ENCODE assay signal across 20 cellular contexts in the genomic region with DNA sequence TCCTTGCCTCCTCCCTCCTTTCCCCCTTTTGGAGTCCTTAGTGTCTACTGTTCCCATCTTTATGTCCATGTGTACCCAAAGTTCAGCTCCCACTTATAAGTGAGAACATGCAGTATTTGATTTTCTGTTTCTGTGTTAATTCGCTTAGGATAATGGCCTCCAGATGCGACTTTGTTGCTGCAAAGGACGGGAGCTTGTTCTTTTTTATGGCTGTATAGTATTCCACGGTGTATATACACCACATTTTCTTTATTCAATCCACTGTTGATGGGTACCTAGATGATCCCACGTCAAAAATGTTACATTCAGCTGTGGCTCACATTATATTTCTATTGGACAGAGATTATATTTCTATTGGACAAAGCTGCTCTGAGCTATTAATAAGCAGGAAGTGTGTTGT.
"Had no signal": no experiment of that assay in that cellular context is flagged by ENCODE, and none has a peak within 500 bp of the region (broad histone marks: within the 10 kb centered on the region; RNA-seq: fewer than 3 reads in every experiment).

No MANE protein-coding gene starts in this region.

- H3K9me3 Mint-ChIP-seq: naive thymus-derived CD8-positive, alpha-beta T cell; natural killer cell treated with Interleukin-12 subunit alpha and Interleukin-12 subunit beta and Interleukin-15 and Interleukin-18, amount 100 ng/mL, for 72 hours; nephron progenitor cell; neural crest cell; stimulated activated memory B cell treated with anti-CD40 and anti-IgM and Interleukin-4, amounts not matched to agents 10 μg/mL and 1 μg/mL and 100 μg/mL, for 72 hours; stimulated activated naive CD8-positive, alpha-beta T cell treated with anti-CD3 and anti-CD28 coated beads, Interleukin-15, Interleukin-2, amounts not matched to agents 100 ng/mL and 50 ng/mL, for 24 hours had no signal

- FAIRE-seq: urothelium cell line had no signal

- H3K4me2 ChIP-seq: smooth muscle cell had no signal

- H3K27me3 Mint-ChIP-seq: stimulated activated memory B cell treated with anti-CD40 and anti-IgM and Interleukin-4, amounts not matched to agents 10 μg/mL and 1 μg/mL and 100 μg/mL, for 72 hours; stimulated activated naive CD8-positive, alpha-beta T cell treated with anti-CD3 and anti-CD28 coated beads, Interleukin-15, Interleukin-2, amounts not matched to agents 100 ng/mL and 50 ng/mL, for 24 hours had no signal

- H3K4me1 Mint-ChIP-seq: stimulated activated memory B cell treated with anti-CD40 and anti-IgM and Interleukin-4, amounts not matched to agents 10 μg/mL and 1 μg/mL and 100 μg/mL, for 72 hours had no signal

- H3K4me3 Mint-ChIP-seq: naive thymus-derived CD8-positive, alpha-beta T cell; natural killer cell treated with Interleukin-12 subunit alpha and Interleukin-12 subunit beta and Interleukin-15 and Interleukin-18, amount 100 ng/mL, for 72 hours; nephron progenitor cell; neural crest cell; stimulated activated memory B cell treated with anti-CD40 and anti-IgM and Interleukin-4, amounts not matched to agents 10 μg/mL and 1 μg/mL and 100 μg/mL, for 72 hours; stimulated activated naive CD8-positive, alpha-beta T cell treated with anti-CD3 and anti-CD28 coated beads, Interleukin-15, Interleukin-2, amounts not matched to agents 100 ng/mL and 50 ng/mL, for 24 hours had no signal

- H3K27ac ChIP-seq: neutrophil, pancreas, prostate gland, right atrium auricular region, skin epidermis, spleen, stomach, thoracic aorta, thyroid gland, tibial nerve, upper lobe of left lung, vagina had no signal

- H3K4me1 ChIP-seq: pancreas, prostate gland, right atrium auricular region, thyroid gland, vagina had no signal

- H3K27me3 ChIP-seq: neutrophil, pancreas, right atrium auricular region, thyroid gland, tibial nerve, upper lobe of left lung, vagina had no signal

- H3K9me3 ChIP-seq: neutrophil, pancreas, prostate gland, right atrium auricular region, spleen, stomach, thoracic aorta, thyroid gland, tibial nerve, upper lobe of left lung, vagina had no signal

- H3K4me3 ChIP-seq: pancreas, prostate gland, right atrium auricular region, skin epidermis, smooth muscle cell, spleen, stomach, thoracic aorta, thyroid gland, tibial nerve, upper lobe of left lung, vagina had no signal

- H3K36me3 Mint-ChIP-seq: naive thymus-derived CD8-positive, alpha-beta T cell; natural killer cell treated with Interleukin-12 subunit alpha and Interleukin-12 subunit beta and Interleukin-15 and Interleukin-18, amount 100 ng/mL, for 72 hours; stimulated activated memory B cell treated with anti-CD40 and anti-IgM and Interleukin-4, amounts not matched to agents 10 μg/mL and 1 μg/mL and 100 μg/mL, for 72 hours had no signal

- H3K27ac Mint-ChIP-seq: natural killer cell treated with Interleukin-12 subunit alpha and Interleukin-12 subunit beta and Interleukin-15 and Interleukin-18, amount 100 ng/mL, for 72 hours; nephron progenitor cell; stimulated activated memory B cell treated with anti-CD40 and anti-IgM and Interleukin-4, amounts not matched to agents 10 μg/mL and 1 μg/mL and 100 μg/mL, for 72 hours; stimulated activated naive CD8-positive, alpha-beta T cell treated with anti-CD3 and anti-CD28 coated beads, Interleukin-15, Interleukin-2, amounts not matched to agents 100 ng/mL and 50 ng/mL, for 24 hours had no signal

- H3K36me3 ChIP-seq: neutrophil, pancreas, prostate gland, right atrium auricular region, spleen, stomach, thoracic aorta, thyroid gland, tibial nerve, upper lobe of left lung, vagina had no signal
